13 cellular contexts compared by ENCODE assay signal in genomic region chr5:98214240-98215051, GRCh38.
A peak's percentile ranks its signal among the peaks of the same experiment; 100 is the strongest.
DNase-seq lines count a peak whose midpoint lies in the region; ATAC-seq lines count a peak whose summit lies in the region.
"Had no signal": no experiment of that assay in that cellular context is flagged by ENCODE, and none has a peak within 500 bp of the region (broad histone marks: within the 10 kb centered on the region; RNA-seq: fewer than 3 reads in every experiment).

No MANE protein-coding gene starts in this region.

- intact Hi-C loops in Right ventricle myocardium superior (cut with DNase I) (no loop called here), cardiac septum (cut with DNase I) (no loop called here)

- no peaks in the 10 kb centered on the region for H3K36me3 Mint-ChIP-seq in activated T-cell treated with anti-CD3 and anti-CD28 coated beads, Interleukin-2, amount 50 U/mL, for 4 hours (ENCODE audit: insufficient read depth)

- no peaks in the 10 kb centered on the region for H3K9me3 Mint-ChIP-seq in activated T-cell treated with anti-CD3 and anti-CD28 coated beads, Interleukin-2, amount 50 U/mL, for 4 hours
- H3K9me3 Mint-ChIP-seq: activated naive CD4-positive, alpha-beta T cell treated with anti-CD3 and anti-CD28 coated beads for 36 hours; central memory CD8-positive, alpha-beta T cell had no signal

- DNase-seq in Right ventricle myocardium superior (peak; percentile 40), cardiac septum (ENCODE audit: low spot score) (no peak), RPMI7951 (ENCODE audit: low read depth) (peak; percentile 92), glomerular visceral epithelial cell (ENCODE audit: extremely low spot score) (peak; percentile 88), superior temporal gyrus (ENCODE audit: extremely low spot score) (peak; percentile 5), DMS53 (lab: John Stamatoyannopoulos, UW) (no peak)
- no peak for DNase-seq in activated T-cell treated with anti-CD3 and anti-CD28 coated beads, Interleukin-2, amount 50 U/mL, for 4 hours
- DNase-seq: activated naive CD4-positive, alpha-beta T cell treated with anti-CD3 and anti-CD28 coated beads for 36 hours; lower lobe of right lung; MV-4-11; WERI-Rb-1 had no signal

- ATAC-seq in Right ventricle myocardium superior (ENCODE audit: poor library complexity) (no peak), GM18873 (IDR thresholded peaks at IDR 0.05; ENCODE audit: low FRiP score, unreplicated experiment) (no peak)
- ATAC-seq in activated T-cell treated with anti-CD3 and anti-CD28 coated beads, Interleukin-2, amount 50 U/mL, for 4 hours, result no peak
- ATAC-seq: lower lobe of right lung had no signal

- H3K4me3 Mint-ChIP-seq in activated T-cell treated with anti-CD3 and anti-CD28 coated beads, Interleukin-2, amount 50 U/mL, for 4 hours, result no peak overlapping the region
- H3K4me3 Mint-ChIP-seq: activated naive CD4-positive, alpha-beta T cell treated with anti-CD3 and anti-CD28 coated beads for 36 hours; central memory CD8-positive, alpha-beta T cell had no signal

- peaks cover 8% of the 10 kb centered on the region for H3K4me1 Mint-ChIP-seq in activated T-cell treated with anti-CD3 and anti-CD28 coated beads, Interleukin-2, amount 50 U/mL, for 4 hours (ENCODE audit: low read depth)
- H3K4me1 Mint-ChIP-seq: central memory CD8-positive, alpha-beta T cell had no signal

- no peaks in the 10 kb centered on the region for H3K27me3 Mint-ChIP-seq in activated T-cell treated with anti-CD3 and anti-CD28 coated beads, Interleukin-2, amount 50 U/mL, for 4 hours (ENCODE audit: low read depth)
- H3K27me3 Mint-ChIP-seq: central memory CD8-positive, alpha-beta T cell had no signal

Comparison
In these comparisons a context has a peak if more than half of its experiments do, and no peak if none do; other contexts are left out.
1. DNase-seq: peak in Right ventricle myocardium superior (single experiment), RPMI7951 (single experiment), glomerular visceral epithelial cell (single experiment) and superior temporal gyrus (single experiment); none in cardiac septum (single experiment), activated T-cell treated with anti-CD3 and anti-CD28 coated beads, Interleukin-2, amount 50 U/mL, for 4 hours (single experiment) and DMS53 (single experiment).